Comparison of ENCODE assay signal across 16 cellular contexts in the genomic region with DNA sequence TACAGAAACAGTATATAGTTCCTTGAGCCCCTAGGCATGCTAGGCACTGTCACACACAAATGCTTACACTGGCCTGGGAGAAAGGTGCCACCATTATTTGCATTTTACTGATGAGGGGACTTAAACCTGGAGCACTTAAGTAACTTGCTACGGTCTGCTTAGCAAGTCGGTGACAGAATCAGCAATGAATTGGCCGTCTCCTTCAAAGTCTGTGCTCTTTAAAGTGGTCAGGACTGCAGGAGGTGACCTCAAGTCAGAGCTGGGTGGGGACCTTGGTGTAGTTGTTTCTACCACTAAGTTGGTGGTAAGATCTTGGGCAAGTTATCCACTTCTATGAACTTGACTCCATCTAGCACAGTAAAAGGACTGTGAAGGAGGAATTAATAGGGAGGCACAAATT.
"Had no signal": no experiment of that assay in that cellular context is flagged by ENCODE, and none has a peak within 500 bp of the region (broad histone marks: within the 10 kb centered on the region; RNA-seq: fewer than 3 reads in every experiment).

No MANE protein-coding gene starts in this region.

- H3K9me3 Mint-ChIP-seq: natural killer cell treated with Interleukin-12 subunit alpha and Interleukin-12 subunit beta and Interleukin-15 and Interleukin-18, amount 100 ng/mL, for 72 hours had no signal

- H3K27ac Mint-ChIP-seq: natural killer cell treated with Interleukin-12 subunit alpha and Interleukin-12 subunit beta and Interleukin-15 and Interleukin-18, amount 100 ng/mL, for 72 hours; neural progenitor cell had no signal

- H3K4me3 ChIP-seq: heart left ventricle, neural progenitor cell, ovary, upper lobe of left lung, uterus had no signal

- H3K27ac ChIP-seq: epithelial cell of prostate, neural progenitor cell, ovary, upper lobe of left lung, uterus had no signal

- H3K36me3 Mint-ChIP-seq: natural killer cell treated with Interleukin-12 subunit alpha and Interleukin-12 subunit beta and Interleukin-15 and Interleukin-18, amount 100 ng/mL, for 72 hours had no signal

- H3K27me3 Mint-ChIP-seq: natural killer cell treated with Interleukin-12 subunit alpha and Interleukin-12 subunit beta and Interleukin-15 and Interleukin-18, amount 100 ng/mL, for 72 hours had no signal

- H3K4me2 ChIP-seq: neural progenitor cell had no signal

- H3K36me3 ChIP-seq: heart left ventricle, neural progenitor cell, ovary, upper lobe of left lung, uterus had no signal

- ATAC-seq: right cardiac atrium had no signal

- H3K4me3 Mint-ChIP-seq: natural killer cell treated with Interleukin-12 subunit alpha and Interleukin-12 subunit beta and Interleukin-15 and Interleukin-18, amount 100 ng/mL, for 72 hours; neural progenitor cell had no signal

- DNase-seq: effector memory CD4-positive, alpha-beta T cell; foreskin melanocyte; heart left ventricle; hippocampal formation; midbrain; nucleus accumbens; ovary; right cardiac atrium; small intestine; stimulated activated CD4-positive, alpha-beta T cell treated with anti-CD3 and anti-CD28 coated beads, Interleukin-2, amount 100 ng/mL, for 48 hours; stimulated activated naive CD4-positive, alpha-beta T cell treated with Interleukin-2 at 50 U/mL for 16 hours; upper lobe of left lung; uterus had no signal

- H3K9ac ChIP-seq: neural progenitor cell had no signal

- H3K4me1 ChIP-seq: uterus had no signal

- H3K27me3 ChIP-seq: heart left ventricle, neural progenitor cell, ovary, upper lobe of left lung, uterus had no signal

- H2AFZ ChIP-seq: neural progenitor cell had no signal

- H3K9me3 ChIP-seq: heart left ventricle, ovary, upper lobe of left lung, uterus had no signal
